Comparison of ENCODE assay signal across 24 cellular contexts in the genomic region with DNA sequence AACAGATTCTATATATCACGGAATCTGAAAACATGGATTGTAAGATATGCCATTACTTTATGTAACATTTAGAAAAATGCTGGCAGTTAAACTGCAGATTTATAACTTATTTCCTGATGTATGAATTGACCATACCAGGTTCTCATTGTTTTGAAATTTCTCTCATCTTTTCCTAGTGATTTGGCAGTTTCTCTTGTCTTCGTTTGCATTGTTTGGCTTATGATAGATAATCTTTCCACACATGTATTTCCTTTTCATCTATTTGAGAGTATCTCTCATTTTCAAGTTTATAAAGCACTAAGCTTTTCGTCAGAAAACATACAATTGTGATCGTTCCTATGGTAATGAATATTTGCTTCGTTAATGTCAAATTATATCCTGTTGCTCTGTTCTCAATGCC.
"Had no signal": no experiment of that assay in that cellular context is flagged by ENCODE, and none has a peak within 500 bp of the region (broad histone marks: within the 10 kb centered on the region; RNA-seq: fewer than 3 reads in every experiment).

No MANE protein-coding gene starts in this region.

- FAIRE-seq: colon, endometrium, frontal cortex, keratinocyte had no signal

- ATAC-seq: effector memory CD8-positive, alpha-beta T cell; esophagus mucosa; gastroesophageal sphincter; heart left ventricle; left cardiac atrium; left ventricle myocardium superior; mucosa of descending colon had no signal

- H3K27me3 ChIP-seq: esophagus squamous epithelium, gastroesophageal sphincter, heart left ventricle, hepatocyte, left lung had no signal

- H3K9me3 ChIP-seq: esophagus squamous epithelium, heart left ventricle, left lung, lower lobe of right lung, mucosa of descending colon had no signal

- DNase-seq: dermis blood vessel endothelial cell; effector CD8-positive, alpha-beta T cell; effector memory CD8-positive, alpha-beta T cell; endodermal cell; erythroblast; esophagus squamous epithelium; foreskin fibroblast; heart left ventricle; left cardiac atrium; left lung; left ventricle myocardium superior; lower lobe of right lung; mesenchymal stem cell; mucosa of descending colon; naive B cell had no signal

- H3K27ac ChIP-seq: epithelial cell of prostate, esophagus squamous epithelium, gastroesophageal sphincter, heart left ventricle, hepatocyte, left lung, lower lobe of right lung had no signal

- H3K4me3 ChIP-seq: coronary artery, esophagus squamous epithelium, gastroesophageal sphincter, heart left ventricle, hepatocyte, left lung, lower lobe of right lung, mucosa of descending colon had no signal

- H3K36me3 ChIP-seq: left lung, lower lobe of right lung had no signal
